5 cellular contexts compared by ENCODE assay signal in the genomic region with DNA sequence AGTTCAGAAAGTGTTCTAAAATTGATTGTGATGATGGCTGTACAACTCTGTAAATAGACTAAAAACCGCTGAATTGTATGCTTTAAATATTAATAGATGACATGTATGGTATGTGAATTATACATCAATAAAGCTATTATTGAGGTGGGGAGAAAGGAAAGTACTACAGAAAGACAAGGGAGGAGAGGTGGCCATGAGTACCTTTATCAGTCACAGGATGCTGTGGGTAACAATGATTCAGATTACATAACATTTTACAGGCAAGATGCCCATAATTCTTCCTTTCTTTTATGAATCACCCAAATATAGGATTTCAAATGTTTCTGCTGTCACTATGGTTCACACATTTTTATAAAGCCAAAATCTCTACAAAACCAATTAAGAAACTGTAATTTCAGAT. TPM values are rescaled to one million over a fixed set of nuclear protein-coding genes. Genes with fewer than 3 reads are reported as not detected.
"Had no signal": no experiment of that assay in that cellular context is flagged by ENCODE, and none has a peak within 500 bp of the region (broad histone marks: within the 10 kb centered on the region; RNA-seq: fewer than 3 reads in every experiment).

No MANE protein-coding gene starts in this region.

RNA-seq across cellular contexts. Expression of gene TBC1D3, which starts 28.5 kb away (rescaled TPM):
- total RNA-seq: M059J, PC-9, Right ventricle myocardium superior, RPMI7951, SJSA1 had no signal
